ENCODE assay signal across 8 cellular contexts in genomic region chrX:49922291-49923241, GRCh38. TPM values are rescaled to one million over a fixed set of nuclear protein-coding genes. Genes with fewer than 3 reads are reported as not detected.
DNase-seq lines count a peak whose midpoint lies in the region; ATAC-seq and TF ChIP-seq lines count a peak whose summit lies in the region.

Gene CLCN5 (plus strand): TSS chrX:49922596. CDS start chrX:49925299, 2,703 bp downstream.

- H3K9me3 Mint-ChIP-seq in T-cell, result no peaks in the 10 kb centered on the region

- H3K4me1 ChIP-seq in heart right ventricle, result peaks cover 0 to 22% (median 5%) of the 10 kb centered on the region in 9 donors
- no peaks in the 10 kb centered on the region for H3K4me1 ChIP-seq in upper lobe of right lung

- H3K27me3 ChIP-seq in heart right ventricle (peaks cover 0 to 19% (median 0%) of the 10 kb centered on the region in 7 donors), upper lobe of right lung (no peaks in the 10 kb centered on the region)

- peak within 1 kb of the TSS; percentile 72 to 73 for H3K27ac Mint-ChIP-seq in T-cell

- in situ Hi-C loops in GM13976 (cut with MboI; ENCODE audit: low sequenced_read_pairs, unreplicated experiment), result loop anchor here (25.0 kb wide), 2 partner anchors 165 to 665 kb away; no protein-coding TSS in a partner anchor

- DNase-seq in GM13976 (ENCODE audit: low spot score) (peak; percentile 91), NCI-H1436 treated with DMSO at 0.1 percent for 48 hours (lab: John Stamatoyannopoulos, UW) (peak; percentile 68), T-cell (peak; percentile 80 to 96 (median 92)), amniotic stem cell (lab: John Stamatoyannopoulos, UW) (peak; percentile 77), heart right ventricle (peak; percentile 93 to 95), posterior vena cava (ENCODE audit: low spot score) (peak; percentile 99), upper lobe of right lung (peak; percentile 98)

- H3K36me3 Mint-ChIP-seq in T-cell, result peaks cover 8% of the 10 kb centered on the region

- H3K9me3 ChIP-seq in heart right ventricle, result no peaks in the 10 kb centered on the region
- H3K9me3 ChIP-seq in upper lobe of right lung, result no peaks in the 10 kb centered on the region

- H3K27me3 Mint-ChIP-seq in T-cell, result peaks cover 0 to 7% of the 10 kb centered on the region in 2 donors

- intact Hi-C loops in heart right ventricle (cut with DNase I) (loop anchor here in 1 of 10 donors (5.0 kb wide), 1 partner anchor 115 kb away; no protein-coding TSS in a partner anchor), posterior vena cava (cut with DNase I) (loop anchor here in 1 of 2 donors (5.0 kb wide), 1 partner anchor 615 kb away; no protein-coding TSS in a partner anchor), upper lobe of right lung (cut with DNase I) (no loop called here)

- no peak for TF ChIP-seq CTCF in GM13976 (IDR thresholded peaks at IDR 0.05; ENCODE audit: borderline replicate concordance, control extremely low read depth, extremely low read depth, insufficient read depth, missing control alignments)
- no peak for TF ChIP-seq CTCF in heart right ventricle (IDR thresholded peaks at IDR 0.05)
- no peak for TF ChIP-seq CTCF in upper lobe of right lung (IDR thresholded peaks at IDR 0.05)

- CTCF ChIA-PET in T-cell (lab: Charles Lee), result interaction anchor here in 1 of 2 donors (0.9 to 1.4 kb wide), 4 partner anchors 14 to 46 kb away, joined by 4 to 9 read pairs (median 6); partner anchors contain the start of gene USP27X

- ATAC-seq in HG02852 (IDR thresholded peaks at IDR 0.05; ENCODE audit: unreplicated experiment), result peak; percentile 94
- ATAC-seq in T-cell (replicated peaks in 1 of 4), result peak; percentile 96 to 98 (median 97)
- peak; percentile 98 to 99 (median 99) for ATAC-seq in heart right ventricle
- peak; percentile 99 for ATAC-seq in upper lobe of right lung

- peak within 1 kb of the TSS in 9 of 10 donors; percentile 57 to 84 (median 77) for H3K27ac ChIP-seq in heart right ventricle
- H3K27ac ChIP-seq in upper lobe of right lung, result peak within 1 kb of the TSS; percentile 76

- H3K36me3 ChIP-seq in heart right ventricle, result peaks cover 0 to 10% (median 0%) of the 10 kb centered on the region in 9 donors
- H3K36me3 ChIP-seq in upper lobe of right lung, result no peaks in the 10 kb centered on the region

- peaks cover 5 to 11% (median 10%) of the 10 kb centered on the region in 3 donors for H3K4me1 Mint-ChIP-seq in T-cell

- POLR2A ChIA-PET in T-cell (lab: Charles Lee), result interaction anchor here in 1 of 2 donors (1.6 kb wide), 1 partner anchor 653 kb away, joined by 4 read pairs; no protein-coding TSS in a partner anchor

- H3K4me3 Mint-ChIP-seq in T-cell, result peak within 1 kb of the TSS; percentile 74 to 80 (median 76)

- WGBS in heart right ventricle, 2 donors, result 0% methylated on average over 42 to 82 of the region's 83 CpGs

- H3K4me3 ChIP-seq in heart right ventricle (peak within 1 kb of the TSS; percentile 44 to 83 (median 72)), upper lobe of right lung (peak within 1 kb of the TSS; percentile 69)

RNA-seq across cellular contexts. Expression of gene CLCN5, which starts in this region (rescaled TPM):
- total RNA-seq in T-cell, result 1 to 10 TPM; 1.4 to 2.3 (median 2.2) TPM
- total RNA-seq in heart right ventricle, result 1 to 10 TPM in 8 of 10 donors, under 1 TPM in 2; 0.83 to 3.6 (median 1.6) TPM
- 1 to 10 TPM; 1.2 to 1.8 TPM for polyA plus RNA-seq in heart right ventricle
- total RNA-seq in posterior vena cava, result 1 to 10 TPM; 7.9 to 8.4 TPM
- total RNA-seq in upper lobe of right lung, result 12.2 TPM

Comparison
In these comparisons a context has a peak if more than half of its experiments do, and no peak if none do; other contexts are left out.
1. Peak in every context shown above with its lines: DNase-seq, ATAC-seq, H3K4me3 ChIP-seq and H3K27ac ChIP-seq.